In genomic region chr12:124565071-124565491, GRCh38 we compare ENCODE assay signal across 8 cellular contexts. TPM values are rescaled to one million over a fixed set of nuclear protein-coding genes. Genes with fewer than 3 reads are reported as not detected.
DNase-seq lines count a peak whose midpoint lies in the region; ATAC-seq and TF ChIP-seq lines count a peak whose summit lies in the region.

No MANE protein-coding gene starts in this region.

- H3K4me1 Mint-ChIP-seq in stimulated activated effector memory CD8-positive, alpha-beta T cell treated with anti-CD3 and anti-CD28 coated beads, Interleukin-12 subunit alpha, Interleukin-12 subunit beta, amount 100 ng/mL, for 72 hours: peaks cover 43% of the 10 kb centered on the region

- H3K36me3 ChIP-seq in H7 (replicated peaks; ENCODE audit: control insufficient read depth, insufficient read depth, low read length): no peaks in the 10 kb centered on the region

- TF ChIP-seq CTCF in VCaP (conservative IDR thresholded peaks at IDR 0.05): no peak

- H3K27me3 ChIP-seq in H7 (ENCODE audit: control insufficient read depth, insufficient read depth, low read length): no peaks in the 10 kb centered on the region
- no peaks in the 10 kb centered on the region for H3K27me3 ChIP-seq in right cardiac atrium (ENCODE audit: control insufficient read depth, insufficient read depth)

- intact Hi-C loops in right cardiac atrium (cut with DNase I): loop anchor here (5.0 to 10.0 kb wide), 8 partner anchors 48 to 202 kb away; no protein-coding TSS in a partner anchor

- DNase-seq in H7 (peak; percentile 89), right cardiac atrium (peak in 2 of 3 donors; percentile 53 to 68), GM19240 (ENCODE audit: insufficient read length, low spot score) (no peak), cerebellar nuclear complex (lab: John Stamatoyannopoulos, UW) (no peak), ACHN (no peak)
- DNase-seq in stimulated activated effector memory CD8-positive, alpha-beta T cell treated with anti-CD3 and anti-CD28 coated beads, Interleukin-12 subunit alpha, Interleukin-12 subunit beta, amount 100 ng/mL, for 72 hours (ENCODE audit: low spot score in 2 of 2): no peak

- peaks cover 4% of the 10 kb centered on the region for H3K36me3 Mint-ChIP-seq in stimulated activated effector memory CD8-positive, alpha-beta T cell treated with anti-CD3 and anti-CD28 coated beads, Interleukin-12 subunit alpha, Interleukin-12 subunit beta, amount 100 ng/mL, for 72 hours

- peak overlapping the region; percentile 86 for H3K4me3 Mint-ChIP-seq in stimulated activated effector memory CD8-positive, alpha-beta T cell treated with anti-CD3 and anti-CD28 coated beads, Interleukin-12 subunit alpha, Interleukin-12 subunit beta, amount 100 ng/mL, for 72 hours

- ATAC-seq in right cardiac atrium (no peak), HG02981 (IDR thresholded peaks at IDR 0.05; ENCODE audit: unreplicated experiment) (no peak)
- ATAC-seq in stimulated activated effector memory CD8-positive, alpha-beta T cell treated with anti-CD3 and anti-CD28 coated beads, Interleukin-12 subunit alpha, Interleukin-12 subunit beta, amount 100 ng/mL, for 72 hours: no peak

- H3K4me1 ChIP-seq in right cardiac atrium (ENCODE audit: control insufficient read depth, insufficient read depth, low read length): peaks cover 11% of the 10 kb centered on the region

- H3K27ac ChIP-seq in VCaP (peak overlapping the region; percentile 98), right cardiac atrium (ENCODE audit: low read length) (no peak overlapping the region)

- no peaks in the 10 kb centered on the region for H3K9me3 ChIP-seq in right cardiac atrium (ENCODE audit: control insufficient read depth, low read length)

- in situ Hi-C loops in ACHN (cut with HindIII; ENCODE audit: low pct_ligation_motif_present, low pct_unique_long_range_greater_than_20kb, low sequenced_read_pairs): no loop called here

- no peaks in the 10 kb centered on the region for H3K9me3 Mint-ChIP-seq in stimulated activated effector memory CD8-positive, alpha-beta T cell treated with anti-CD3 and anti-CD28 coated beads, Interleukin-12 subunit alpha, Interleukin-12 subunit beta, amount 100 ng/mL, for 72 hours

- H3K27ac Mint-ChIP-seq in stimulated activated effector memory CD8-positive, alpha-beta T cell treated with anti-CD3 and anti-CD28 coated beads, Interleukin-12 subunit alpha, Interleukin-12 subunit beta, amount 100 ng/mL, for 72 hours: no peak overlapping the region

- 52% methylated on average over 18 of the region's 18 CpGs for WGBS in right cardiac atrium

- H3K4me3 ChIP-seq in H7 (ENCODE audit: insufficient read depth, low read depth, low read length): peak overlapping the region; percentile 17
- H3K4me3 ChIP-seq in right cardiac atrium (ENCODE audit: low read length): no peak overlapping the region

RNA-seq across cellular contexts. Expression of gene NCOR2, which starts 2.3 kb away (rescaled TPM):
- 25.1 and 27.2 TPM in 2 replicates for total RNA-seq in H7 (2014; rRNA removed; shearing (Covaris generic))
- 100 to 1,000 TPM; 137 to 166 (median 146) TPM for total RNA-seq in right cardiac atrium
- 66.4 TPM for polyA plus RNA-seq in right cardiac atrium

Comparison
In these comparisons a context has a peak if more than half of its experiments do, and no peak if none do; other contexts are left out.
1. DNase-seq: peak in H7 (single experiment) and right cardiac atrium (2 of 3); none in stimulated activated effector memory CD8-positive, alpha-beta T cell treated with anti-CD3 and anti-CD28 coated beads, Interleukin-12 subunit alpha, Interleukin-12 subunit beta, amount 100 ng/mL, for 72 hours (0 of 2), GM19240 (single experiment), cerebellar nuclear complex (0 of 2) and ACHN (single experiment).